In the genomic region with DNA sequence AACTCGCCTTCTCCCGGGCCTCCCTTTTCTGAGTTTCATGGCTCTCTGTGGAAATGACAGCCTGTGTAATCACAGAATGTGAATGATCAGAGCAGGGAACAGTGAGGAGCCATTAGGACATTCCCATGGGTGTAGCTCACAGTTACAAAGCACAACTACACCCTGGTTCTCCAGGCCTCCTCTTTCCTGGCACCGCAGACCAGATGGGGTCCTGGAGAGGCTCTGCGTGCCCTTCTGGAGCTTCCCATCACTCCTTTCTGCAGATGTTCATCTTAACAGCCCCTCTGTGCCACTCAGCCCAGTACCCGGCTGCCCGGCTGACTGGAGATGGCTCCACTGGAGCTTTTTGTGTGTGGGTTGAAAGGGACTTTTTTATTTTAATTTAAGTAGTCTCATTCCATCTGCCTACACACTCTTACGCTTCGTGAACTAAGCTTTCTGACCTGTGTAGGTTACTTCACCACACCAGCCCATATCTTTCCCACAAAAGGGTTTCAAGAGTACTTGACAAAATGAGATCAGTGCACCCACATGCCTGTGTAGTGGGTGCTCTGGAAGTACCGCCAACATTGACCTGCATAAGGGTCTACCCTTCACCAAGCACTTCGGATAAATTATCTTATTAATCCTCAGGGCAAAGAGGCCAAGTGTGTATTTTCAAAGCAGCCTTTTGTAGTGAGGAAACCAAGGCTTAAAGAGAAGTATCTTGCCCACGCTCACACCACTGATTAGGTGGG, we compare ENCODE assay signal across 9 cellular contexts. TPM values are rescaled to one million over a fixed set of nuclear protein-coding genes. Genes with fewer than 3 reads are reported as not detected.
DNase-seq lines count a peak whose midpoint lies in the region; ATAC-seq and TF ChIP-seq lines count a peak whose summit lies in the region.
"Had no signal": no experiment of that assay in that cellular context is flagged by ENCODE, and none has a peak within 500 bp of the region (broad histone marks: within the 10 kb centered on the region; RNA-seq: fewer than 3 reads in every experiment).

No MANE protein-coding gene starts in this region.

- TF ChIP-seq CTCF in BE2C (IDR thresholded peaks at IDR 0.05; ENCODE audit: low read depth, low read length) (no peak), HL-60 (IDR thresholded peaks at IDR 0.05; ENCODE audit: insufficient read depth, low read length) (no peak), mesothelial cell of epicardium (IDR thresholded peaks at IDR 0.05; ENCODE audit: unreplicated experiment) (no peak), suprapubic skin (IDR thresholded peaks at IDR 0.05) (no peak), tibial artery (IDR thresholded peaks at IDR 0.05) (no peak)

- intact Hi-C loops in tibial artery (cut with DNase I; ENCODE audit: low total_unique reads), result no loop called here

- H3K4me1 ChIP-seq in BE2C (peaks cover 3% of the 10 kb centered on the region), suprapubic skin (peaks cover 18% of the 10 kb centered on the region), tibial artery (peaks cover 0 to 16% (median 6%) of the 10 kb centered on the region in 4 donors)

- WGBS in suprapubic skin, result 77% methylated on average over 11 of the region's 11 CpGs

- no peaks in the 10 kb centered on the region for H3K9me3 Mint-ChIP-seq in mesothelial cell of epicardium

- ATAC-seq in GM19438 (IDR thresholded peaks at IDR 0.05; ENCODE audit: low read depth, unreplicated experiment), result peak; percentile 41

- H3K27me3 ChIP-seq in BE2C (no peaks in the 10 kb centered on the region), HL-60 (ENCODE audit: insufficient read depth, poor library complexity, severe bottlenecking) (no peaks in the 10 kb centered on the region), suprapubic skin (no peaks in the 10 kb centered on the region), tibial artery (no peaks in the 10 kb centered on the region)

- no peak for TF ChIP-seq EP300 in suprapubic skin (IDR thresholded peaks at IDR 0.05)

- H3K27ac ChIP-seq in HL-60 (replicated peaks), result peak overlapping the region; percentile 69
- peak overlapping the region; percentile 26 for H3K27ac ChIP-seq in suprapubic skin
- H3K27ac ChIP-seq in tibial artery, result peak overlapping the region in 1 of 2 donors; percentile 31

- no peaks in the 10 kb centered on the region for H3K27me3 Mint-ChIP-seq in mesothelial cell of epicardium (ENCODE audit: low read depth)

- peaks cover 15% of the 10 kb centered on the region for H3K4me1 Mint-ChIP-seq in mesothelial cell of epicardium

- H3K27ac Mint-ChIP-seq in mesothelial cell of epicardium, result peak overlapping the region; percentile 83

- H3K9me3 ChIP-seq in BE2C, result no peaks in the 10 kb centered on the region
- no peaks in the 10 kb centered on the region for H3K9me3 ChIP-seq in suprapubic skin
- no peaks in the 10 kb centered on the region for H3K9me3 ChIP-seq in tibial artery

- DNase-seq in BE2C (peak; percentile 41), HL-60 (ENCODE audit: low read depth in 1 of 2, low spot score in 1 of 2) (no peak), mesothelial cell of epicardium (ENCODE audit: low spot score in 2 of 2, unreplicated experiment in 2 of 2) (no peak), suprapubic skin (ENCODE audit: low spot score in 2 of 2) (no peak), tibial artery (no peak), NCI-H446 (lab: John Stamatoyannopoulos, UW) (no peak)
- peak; percentile 55 for DNase-seq in activated T-helper 9 cell treated with anti-CD3 and anti-CD28 coated beads, Interleukin-2, amount 50 U/mL, for 16 hours (ENCODE audit: low read depth)

- H3K4me3 ChIP-seq in BE2C (ENCODE audit: low read depth, low read length) (no peak overlapping the region), HL-60 (replicated peaks; ENCODE audit: insufficient read depth, low read length) (no peak overlapping the region), suprapubic skin (no peak overlapping the region), tibial artery (no peak overlapping the region)

- H3K4me3 Mint-ChIP-seq in mesothelial cell of epicardium, result no peak overlapping the region

- peaks cover 31% of the 10 kb centered on the region for H3K36me3 ChIP-seq in BE2C
- H3K36me3 ChIP-seq in suprapubic skin, result peaks cover 11% of the 10 kb centered on the region
- H3K36me3 ChIP-seq in tibial artery, result peaks cover 7 to 12% (median 10%) of the 10 kb centered on the region in 3 donors

- H3K36me3 Mint-ChIP-seq in mesothelial cell of epicardium, result peaks cover 6% of the 10 kb centered on the region

- no peak for TF ChIP-seq POLR2A in suprapubic skin (IDR thresholded peaks at IDR 0.05)

RNA-seq across cellular contexts. Expression of a gene that starts 29.8 kb away (rescaled TPM):
- 236 TPM for polyA plus RNA-seq in BE2C (2012; ENCODE audit: insufficient read depth, insufficient read length, low read depth)
- total RNA-seq in mesothelial cell of epicardium (127 to 130 TPM (median 129 TPM) in 3 replicates), suprapubic skin (100 to 1,000 TPM in 3 of 4 donors, 10 to 100 TPM in 1; 97.5 to 160 (median 146) TPM)

RNA-seq across cellular contexts. Expression of a gene that starts 52.2 kb away (rescaled TPM):
- not detected for polyA plus RNA-seq in BE2C (2012; ENCODE audit: insufficient read depth, insufficient read length, low read depth)
- total RNA-seq in mesothelial cell of epicardium (not detected in 3 replicates), suprapubic skin (not detected)
- total RNA-seq: epithelial cell of proximal tubule had no signal

Comparison
In these comparisons a context has a peak if more than half of its experiments do, and no peak if none do; other contexts are left out.
1. DNase-seq: peak in BE2C (single experiment) and activated T-helper 9 cell treated with anti-CD3 and anti-CD28 coated beads, Interleukin-2, amount 50 U/mL, for 16 hours (single experiment); none in HL-60 (0 of 2), mesothelial cell of epicardium (0 of 2), suprapubic skin (0 of 2), tibial artery (0 of 2) and NCI-H446 (0 of 2).